15 cellular contexts compared by ENCODE assay signal in the genomic region with DNA sequence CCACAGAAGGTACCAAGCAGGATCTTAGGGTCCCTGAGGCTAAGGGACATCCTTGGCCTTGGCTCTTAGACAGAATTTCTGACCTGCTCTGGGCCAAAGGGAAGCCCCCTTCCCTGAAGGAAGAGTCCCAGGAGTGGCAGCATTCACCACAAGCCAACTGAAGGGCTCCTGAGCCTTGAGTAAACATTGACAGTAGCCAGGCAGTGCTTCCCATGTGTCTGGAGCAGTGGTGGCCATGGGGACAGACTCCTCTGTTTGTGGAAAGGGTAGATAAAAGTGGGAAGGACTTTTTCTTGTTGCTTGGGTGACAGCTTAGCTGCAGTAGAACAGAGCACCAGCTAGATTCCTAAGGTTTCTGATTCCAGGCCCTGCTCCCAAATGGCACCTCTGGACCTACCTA.
DNase-seq lines count a peak whose midpoint lies in the region; ATAC-seq and TF ChIP-seq lines count a peak whose summit lies in the region.
"Had no signal": no experiment of that assay in that cellular context is flagged by ENCODE, and none has a peak within 500 bp of the region (broad histone marks: within the 10 kb centered on the region; RNA-seq: fewer than 3 reads in every experiment).

No MANE protein-coding gene starts in this region.

- no peak for ATAC-seq in gastrocnemius medialis

- H3K9me3 Mint-ChIP-seq in CD8-positive, alpha-beta memory T cell = peaks cover 3 to 16% (median 10%) of the 10 kb centered on the region in 5 donors

- DNase-seq in GM23248 (peak; percentile 1), NCI-H69 (lab: John Stamatoyannopoulos, UW) (peak; percentile 66), right atrium auricular region (ENCODE audit: low spot score) (no peak), gastrocnemius medialis (no peak), middle frontal gyrus (ENCODE audit: extremely low spot score, low spot score) (no peak), OCI-LY7 (ENCODE audit: low spot score) (no peak)
- DNase-seq in activated effector memory CD4-positive, alpha-beta T cell treated with Interleukin-2 at 50 U/mL for 16 hours = no peak
- no peak for DNase-seq in CD8-positive, alpha-beta memory T cell
- DNase-seq: activated CD4-positive, alpha-beta T cell treated with anti-CD3 and anti-CD28 coated beads for 48 hours; activated T-cell treated with anti-CD3 and anti-CD28 coated beads, Interleukin-2, amount 50 U/mL, for 48 hours; Kasumi-1; NCI-H2081 had no signal

- H3K36me3 Mint-ChIP-seq in CD8-positive, alpha-beta memory T cell = peaks cover 0 to 3% (median 0%) of the 10 kb centered on the region in 3 donors

- BruUV-seq in OCI-LY7 (replicated peaks; lab: Mats Ljungman, UMichigan) = no TSS peak

- CTCF ChIA-PET in OCI-LY7 (lab: Charles Lee; ENCODE audit: unreplicated experiment) = no interaction called here
- CTCF ChIA-PET in CD8-positive, alpha-beta memory T cell (lab: Charles Lee) = no interaction called here

- intact Hi-C loops in gastrocnemius medialis (cut with DNase I; ENCODE audit: low total_unique reads) = loop anchor here (2.0 kb wide), 1 partner anchor 63 kb away; no protein-coding TSS in a partner anchor
- intact Hi-C loops in OCI-LY7 (cut with micrococcal nuclease; ENCODE audit: unreplicated experiment) = no loop called here

- H3K4me2 ChIP-seq in GM23248 (ENCODE audit: unreplicated experiment) = peak overlapping the region; percentile 64
- no peak overlapping the region for H3K4me2 ChIP-seq in OCI-LY7 (ENCODE audit: low read length)

- H2AFZ ChIP-seq in GM23248 = 0 out of 2 replicates have a peak overlapping the region, but pooled peaks have one; percentile 72
- H2AFZ ChIP-seq in OCI-LY7 (ENCODE audit: low read length) = no peak overlapping the region

- H3K4me1 ChIP-seq in GM23248 (ENCODE audit: insufficient read depth) (peaks cover 26% of the 10 kb centered on the region), right atrium auricular region (peaks cover 2 to 29% of the 10 kb centered on the region in 2 donors), gastrocnemius medialis (peaks cover 24% of the 10 kb centered on the region in 2 donors), OCI-LY7 (ENCODE audit: insufficient read depth, low read length, poor library complexity, severe bottlenecking) (no peaks in the 10 kb centered on the region)
- H3K4me1 ChIP-seq in CD8-positive, alpha-beta memory T cell (ENCODE audit: insufficient read depth, low read length) = no peaks in the 10 kb centered on the region

- no peak overlapping the region for H3K4me3 Mint-ChIP-seq in CD8-positive, alpha-beta memory T cell
- H3K4me3 Mint-ChIP-seq: dendritic cell treated with granulocyte-macrophage colony-stimulating factor and Interleukin-4, amounts not matched to agents 40 ng/mL and 50 ng/mL, for 4 days had no signal

- H3K27me3 Mint-ChIP-seq in CD8-positive, alpha-beta memory T cell = peaks cover 3 to 4% of the 10 kb centered on the region in 2 donors
- H3K27me3 Mint-ChIP-seq: dendritic cell treated with granulocyte-macrophage colony-stimulating factor and Interleukin-4, amounts not matched to agents 40 ng/mL and 50 ng/mL, for 4 days; progenitor cell of endocrine pancreas had no signal

- peaks cover 24% of the 10 kb centered on the region for H3F3A ChIP-seq in GM23248 (ENCODE audit: insufficient read depth)

- H3K27ac ChIP-seq in GM23248 = peak overlapping the region; percentile 57
- H3K27ac ChIP-seq in right atrium auricular region = peak overlapping the region; percentile 79 to 91
- peak overlapping the region in 3 of 4 donors; percentile 21 to 63 (median 37) for H3K27ac ChIP-seq in gastrocnemius medialis
- no peak overlapping the region for H3K27ac ChIP-seq in OCI-LY7 (ENCODE audit: low read depth, low read length, poor library complexity, severe bottlenecking)
- no peak overlapping the region for H3K27ac ChIP-seq in CD8-positive, alpha-beta memory T cell (ENCODE audit: low read depth, low read length)
- H3K27ac ChIP-seq: C4-2B had no signal

- TF ChIP-seq POLR2A in gastrocnemius medialis (IDR thresholded peaks at IDR 0.05) = no peak

- H3K9me3 ChIP-seq in GM23248 (ENCODE audit: low read depth) (no peaks in the 10 kb centered on the region), right atrium auricular region (peaks cover 0 to 23% of the 10 kb centered on the region in 2 donors), gastrocnemius medialis (no peaks in the 10 kb centered on the region), OCI-LY7 (ENCODE audit: low read length) (no peaks in the 10 kb centered on the region; the same call in 1 of the 2 replicates)
- H3K9me3 ChIP-seq in CD8-positive, alpha-beta memory T cell (ENCODE audit: low read length) = no peaks in the 10 kb centered on the region

- H4K20me1 ChIP-seq in GM23248 (ENCODE audit: insufficient read depth) (no peaks in the 10 kb centered on the region), OCI-LY7 (ENCODE audit: insufficient read depth, low read length) (no peaks in the 10 kb centered on the region)

- no peak overlapping the region for H3K27ac Mint-ChIP-seq in CD8-positive, alpha-beta memory T cell
- H3K27ac Mint-ChIP-seq: dendritic cell treated with granulocyte-macrophage colony-stimulating factor and Interleukin-4, amounts not matched to agents 40 ng/mL and 50 ng/mL, for 4 days; progenitor cell of endocrine pancreas had no signal

- no peak overlapping the region for H3K9ac ChIP-seq in GM23248

- POLR2A ChIA-PET in OCI-LY7 (lab: Charles Lee) = no interaction called here
- POLR2A ChIA-PET in CD8-positive, alpha-beta memory T cell (lab: Charles Lee) = no interaction called here

- H3K36me3 ChIP-seq in GM23248 (ENCODE audit: low read depth) (no peaks in the 10 kb centered on the region), right atrium auricular region (no peaks in the 10 kb centered on the region), gastrocnemius medialis (no peaks in the 10 kb centered on the region), OCI-LY7 (ENCODE audit: insufficient read depth, low read length) (no peaks in the 10 kb centered on the region)
- no peaks in the 10 kb centered on the region for H3K36me3 ChIP-seq in CD8-positive, alpha-beta memory T cell (ENCODE audit: insufficient read depth, low read length)

- H3K9me2 ChIP-seq in GM23248 (ENCODE audit: insufficient read depth) = no peaks in the 10 kb centered on the region
- H3K9me2 ChIP-seq in OCI-LY7 (ENCODE audit: insufficient read depth, low read length) = no peaks in the 10 kb centered on the region

- TF ChIP-seq CTCF in right atrium auricular region (IDR thresholded peaks at IDR 0.05) (no peak), gastrocnemius medialis (IDR thresholded peaks at IDR 0.05 in 4 of 5, conservative IDR thresholded peaks at IDR 0.05 in 1 of 5) (no peak), OCI-LY7 (conservative IDR thresholded peaks at IDR 0.05; ENCODE audit: low read length) (no peak)

- in situ Hi-C loops in GM23248 (cut with MboI) (no loop called here), gastrocnemius medialis (cut with MboI; ENCODE audit: low sequenced_read_pairs in 4 of 4) (loop anchor here in 1 of 4 donors (10.0 kb wide), 1 partner anchor 55 kb away; no protein-coding TSS in a partner anchor)

- H3K27me3 ChIP-seq in GM23248 (replicated peaks; ENCODE audit: insufficient read depth) (no peaks in the 10 kb centered on the region), right atrium auricular region (no peaks in the 10 kb centered on the region), gastrocnemius medialis (no peaks in the 10 kb centered on the region)
- no peaks in the 10 kb centered on the region for H3K27me3 ChIP-seq in CD8-positive, alpha-beta memory T cell (ENCODE audit: insufficient read depth, low read length, poor library complexity, severe bottlenecking)

- H3K79me2 ChIP-seq in GM23248 (ENCODE audit: insufficient read depth) (no peaks in the 10 kb centered on the region), OCI-LY7 (ENCODE audit: insufficient read depth, low read depth, low read length) (no peaks in the 10 kb centered on the region)

- H3K4me3 ChIP-seq in GM23248 (no peak overlapping the region), right atrium auricular region (no peak overlapping the region), gastrocnemius medialis (no peak overlapping the region), OCI-LY7 (ENCODE audit: low read depth, low read length, poor library complexity, severe bottlenecking) (no peak overlapping the region)
- no peak overlapping the region for H3K4me3 ChIP-seq in CD8-positive, alpha-beta memory T cell (ENCODE audit: low read length)

- H3K4me1 Mint-ChIP-seq in CD8-positive, alpha-beta memory T cell = no peaks in the 10 kb centered on the region

Comparison
In these comparisons a context has a peak if more than half of its experiments do, and no peak if none do; other contexts are left out.
1. DNase-seq: peak in GM23248 (single experiment) and NCI-H69 (single experiment); none in right atrium auricular region (single experiment), gastrocnemius medialis (0 of 2), activated effector memory CD4-positive, alpha-beta T cell treated with Interleukin-2 at 50 U/mL for 16 hours (single experiment), middle frontal gyrus (single experiment), OCI-LY7 (single experiment) and CD8-positive, alpha-beta memory T cell (0 of 5).
2. H3K27ac ChIP-seq: peak in GM23248 (single experiment), right atrium auricular region (2 of 2) and gastrocnemius medialis (3 of 4); none in OCI-LY7 (single experiment) and CD8-positive, alpha-beta memory T cell (single experiment).